Comparison of ENCODE assay signal across 15 cellular contexts in the genomic region with DNA sequence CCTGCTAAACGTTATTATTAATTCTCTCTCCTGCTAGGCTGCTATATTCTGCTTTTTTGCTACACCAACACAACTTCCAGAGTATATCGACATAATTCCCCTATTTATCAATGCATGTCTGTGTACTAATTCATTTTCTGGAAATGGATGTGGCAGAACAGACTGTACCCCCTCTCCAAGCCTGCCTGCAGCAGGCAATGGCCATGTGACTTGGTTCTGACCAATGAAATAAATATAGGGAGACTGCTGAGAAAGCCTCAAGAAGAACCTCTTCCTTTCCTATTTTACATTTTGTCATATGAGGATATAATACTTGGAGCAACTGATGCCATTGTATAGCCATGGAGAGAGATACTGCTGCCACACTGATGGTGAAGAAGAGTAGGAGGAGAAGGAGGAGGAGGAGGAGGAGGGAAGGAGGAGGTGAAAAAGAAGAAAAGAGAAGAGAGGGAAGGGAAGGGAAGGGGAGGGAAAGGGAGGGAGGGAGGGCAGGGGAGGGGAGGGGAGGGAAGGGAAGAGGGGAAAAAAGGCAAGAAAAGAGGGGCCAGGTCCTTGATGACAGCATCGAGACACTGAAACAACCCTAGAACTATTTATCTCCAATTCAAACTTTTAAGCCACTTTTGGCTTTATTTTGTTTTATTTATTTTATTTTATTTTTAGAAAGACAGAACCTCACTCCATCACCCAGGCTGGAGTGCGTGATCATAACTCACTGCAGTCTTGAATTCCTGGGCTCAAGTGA. TPM values are rescaled to one million over a fixed set of nuclear protein-coding genes. Genes with fewer than 3 reads are reported as not detected.
DNase-seq lines count a peak whose midpoint lies in the region; FAIRE-seq and TF ChIP-seq lines count a peak whose summit lies in the region.
"Had no signal": no experiment of that assay in that cellular context is flagged by ENCODE, and none has a peak within 500 bp of the region (broad histone marks: within the 10 kb centered on the region; RNA-seq: fewer than 3 reads in every experiment).

No MANE protein-coding gene starts in this region.

- H3K4me1 ChIP-seq in ES-I3 (ENCODE audit: insufficient read depth, low read length) (peaks cover 41% of the 10 kb centered on the region), HUES6 (ENCODE audit: control insufficient read depth, insufficient read depth, low read length) (peaks cover 58% of the 10 kb centered on the region), endodermal cell (ENCODE audit: control insufficient read depth, insufficient read depth, low read length) (peaks cover 12% of the 10 kb centered on the region), iPS-20b (ENCODE audit: insufficient read depth, low read length) (peaks cover 47% of the 10 kb centered on the region)
- H3K4me1 ChIP-seq: BLaER1 had no signal

- H3K9me3 Mint-ChIP-seq in endodermal cell: no peaks in the 10 kb centered on the region
- H3K9me3 Mint-ChIP-seq: CD8-positive, alpha-beta memory T cell had no signal

- peaks cover 3% of the 10 kb centered on the region for H3K36me3 Mint-ChIP-seq in endodermal cell (ENCODE audit: low read depth)
- H3K36me3 Mint-ChIP-seq: CD8-positive, alpha-beta memory T cell had no signal

- no peaks in the 10 kb centered on the region for H3K27me3 Mint-ChIP-seq in endodermal cell (ENCODE audit: insufficient read depth)

- intact Hi-C loops in posterior cingulate gyrus (cut with DNase I): no loop called here

- H3K4me3 Mint-ChIP-seq in endodermal cell: no peak overlapping the region
- H3K4me3 Mint-ChIP-seq: CD8-positive, alpha-beta memory T cell had no signal

- TF ChIP-seq CTCF in endodermal cell (conservative IDR thresholded peaks at IDR 0.05): no peak

- H3K27ac ChIP-seq in HUES6 (ENCODE audit: low read depth, low read length) (peak overlapping the region; percentile 99), endodermal cell (ENCODE audit: low read depth, low read length) (no peak overlapping the region), iPS-20b (ENCODE audit: low read length) (peak overlapping the region; percentile 79)
- H3K27ac ChIP-seq: BLaER1 had no signal

- H3K36me3 ChIP-seq in ES-I3 (ENCODE audit: insufficient read depth, low read length): 0 out of 2 replicates have a peak, but pooled peaks cover 3% of the 10 kb centered on the region
- H3K36me3 ChIP-seq in HUES6 (ENCODE audit: control insufficient read depth, insufficient read depth, low read length): 0 out of 2 replicates have a peak, but pooled peaks cover 4% of the 10 kb centered on the region
- H3K36me3 ChIP-seq in endodermal cell (ENCODE audit: control insufficient read depth, insufficient read depth, low read length): no peaks in the 10 kb centered on the region
- no peaks in the 10 kb centered on the region for H3K36me3 ChIP-seq in iPS-20b (ENCODE audit: insufficient read depth, low read depth, low read length)
- H3K36me3 ChIP-seq: BLaER1 had no signal

- H3K27me3 ChIP-seq in HUES6 (ENCODE audit: control insufficient read depth, insufficient read depth, low read length) (no peaks in the 10 kb centered on the region), endodermal cell (ENCODE audit: control insufficient read depth, insufficient read depth, low read length, poor library complexity, severe bottlenecking) (no peaks in the 10 kb centered on the region), iPS-20b (ENCODE audit: insufficient read depth, low read length) (no peaks in the 10 kb centered on the region)
- H3K27me3 ChIP-seq: BLaER1 had no signal

- no peak for FAIRE-seq in RCC 7860 (lab: Jason Lieb, UNC)
- FAIRE-seq: H54 had no signal

- H3K27ac Mint-ChIP-seq in endodermal cell: peak overlapping the region; percentile 67
- H3K27ac Mint-ChIP-seq: CD8-positive, alpha-beta memory T cell had no signal

- peak overlapping the region; percentile 44 for H3K4me3 ChIP-seq in HUES6 (ENCODE audit: low read depth, low read length)
- H3K4me3 ChIP-seq in endodermal cell (ENCODE audit: low read length): no peak overlapping the region
- peak overlapping the region; percentile 64 for H3K4me3 ChIP-seq in iPS-20b (ENCODE audit: low read length)
- H3K4me3 ChIP-seq: BLaER1 had no signal

- H3K9me3 ChIP-seq in ES-I3 (ENCODE audit: control insufficient read depth, insufficient read depth, low read length) (no peaks in the 10 kb centered on the region), HUES6 (ENCODE audit: control insufficient read depth, insufficient read depth, low read depth, low read length) (no peaks in the 10 kb centered on the region), endodermal cell (ENCODE audit: control insufficient read depth, low read length) (no peaks in the 10 kb centered on the region), iPS-20b (ENCODE audit: insufficient read depth, low read depth, low read length) (no peaks in the 10 kb centered on the region)
- H3K9me3 ChIP-seq: BLaER1 had no signal

- H3K9ac ChIP-seq in ES-I3 (ENCODE audit: low read depth, low read length) (peak overlapping the region; percentile 14), HUES6 (ENCODE audit: low read length) (peak overlapping the region; percentile 96), endodermal cell (ENCODE audit: extremely low read depth, low read length, poor library complexity, severe bottlenecking) (no peak overlapping the region), iPS-20b (ENCODE audit: low read depth, low read length) (peak overlapping the region; percentile 90; the same call in 1 of the 2 replicates)
- H3K9ac ChIP-seq: BLaER1 had no signal

- H3K4me1 Mint-ChIP-seq in endodermal cell: peaks cover 61% of the 10 kb centered on the region
- H3K4me1 Mint-ChIP-seq: CD8-positive, alpha-beta memory T cell had no signal

- DNase-seq in endodermal cell (no peak), RCC 7860 (ENCODE audit: low spot score) (no peak), posterior cingulate gyrus (no peak), NCI-H345 (lab: John Stamatoyannopoulos, UW) (no peak)
- no peak for DNase-seq in stimulated activated CD4-positive, alpha-beta T cell treated with anti-CD3 and anti-CD28 coated beads, Interleukin-1b, Interleukin-23, amount 100 ng/mL, for 48 hours
- DNase-seq: 8988T; AML-193; Caco-2; CD8-positive, alpha-beta memory T cell; DMS53 had no signal

- 89% methylated on average over 2 of the region's 4 CpGs; no CpG with 5 or more reads in 1 of the 2 experiments for WGBS in endodermal cell (ENCODE audit: insufficient coverage in 1 of 2, insufficient read length in 1 of 2), 2 experiments

RNA-seq across cellular contexts. Expression of a gene that starts 57.0 kb away (rescaled TPM):
- 1 to 10 TPM in 1 of 2 donors, under 1 TPM in 1; 0.31 to 8.8 TPM for total RNA-seq in endodermal cell
- polyA plus RNA-seq in endodermal cell (2013, experiment 1 of 2): 17.8 TPM
- polyA plus RNA-seq in endodermal cell (2013, experiment 2 of 2): 27.3 TPM
- polyA plus RNA-seq: CD8-positive, alpha-beta memory T cell had no signal
